22 cellular contexts compared by ENCODE assay signal in genomic region chr13:97892717-97893116, GRCh38.
DNase-seq lines count a peak whose midpoint lies in the region; ATAC-seq, FAIRE-seq and TF ChIP-seq lines count a peak whose summit lies in the region.
"Had no signal": no experiment of that assay in that cellular context is flagged by ENCODE, and none has a peak within 500 bp of the region (broad histone marks: within the 10 kb centered on the region; RNA-seq: fewer than 3 reads in every experiment).

No MANE protein-coding gene starts in this region.

- H3K4me3 Mint-ChIP-seq in T-helper 17 cell = no peak overlapping the region
- H3K4me3 Mint-ChIP-seq: nephron progenitor cell; stimulated activated memory B cell treated with anti-CD40 and anti-IgM and Interleukin-4, amounts not matched to agents 10 μg/mL and 1 μg/mL and 100 μg/mL, for 72 hours had no signal

- intact Hi-C loops in psoas muscle (cut with DNase I) = no loop called here

- 76 to 79% (median 78%) methylated on average over 3 of the region's 3 CpGs for WGBS in psoas muscle, 3 donors

- TF ChIP-seq CTCF in epithelial cell of esophagus (IDR thresholded peaks at IDR 0.05; ENCODE audit: insufficient read depth, low read depth, low read length, missing control alignments) (no peak), psoas muscle (IDR thresholded peaks at IDR 0.05) (no peak)

- H3K4me1 ChIP-seq in SJSA1 (replicated peaks) (peaks cover 7% of the 10 kb centered on the region), psoas muscle (no peaks in the 10 kb centered on the region)
- no peaks in the 10 kb centered on the region for H3K4me1 ChIP-seq in effector memory CD4-positive, alpha-beta T cell (ENCODE audit: control insufficient read depth, insufficient read depth, low read length, poor library complexity, severe bottlenecking)
- H3K4me1 ChIP-seq: colonic mucosa, tibial nerve had no signal

- H3K27ac Mint-ChIP-seq in T-helper 17 cell = no peak overlapping the region
- H3K27ac Mint-ChIP-seq: nephron progenitor cell; stimulated activated memory B cell treated with anti-CD40 and anti-IgM and Interleukin-4, amounts not matched to agents 10 μg/mL and 1 μg/mL and 100 μg/mL, for 72 hours had no signal

- H3K27ac ChIP-seq in SJSA1 (peak overlapping the region; percentile 56; the same call in 1 of the 2 replicates), psoas muscle (no peak overlapping the region)
- H3K27ac ChIP-seq in effector memory CD4-positive, alpha-beta T cell (ENCODE audit: insufficient read depth, low read length, poor library complexity, severe bottlenecking) = no peak overlapping the region
- H3K27ac ChIP-seq: colonic mucosa, epithelial cell of prostate, heart right ventricle, tibial nerve had no signal

- H3K36me3 Mint-ChIP-seq in T-helper 17 cell (ENCODE audit: low read depth) = no peaks in the 10 kb centered on the region
- H3K36me3 Mint-ChIP-seq: stimulated activated memory B cell treated with anti-CD40 and anti-IgM and Interleukin-4, amounts not matched to agents 10 μg/mL and 1 μg/mL and 100 μg/mL, for 72 hours had no signal

- H3K27me3 ChIP-seq in SJSA1 (replicated peaks) = no peaks in the 10 kb centered on the region
- H3K27me3 ChIP-seq in psoas muscle (ENCODE audit: insufficient read depth in 3 of 3, low read length in 2 of 3) = no peaks in the 10 kb centered on the region
- H3K27me3 ChIP-seq in effector memory CD4-positive, alpha-beta T cell (replicated peaks; ENCODE audit: control insufficient read depth, insufficient read depth, low read length, poor library complexity, severe bottlenecking) = no peaks in the 10 kb centered on the region
- H3K27me3 ChIP-seq: colonic mucosa, heart right ventricle, tibial nerve had no signal

- no peak for TF ChIP-seq POLR2A in H54 (IDR thresholded peaks at IDR 0.05; ENCODE audit: low read depth, low read length)

- FAIRE-seq in H54 (lab: Jason Lieb, UNC) = peak; percentile 95
- FAIRE-seq: keratinocyte had no signal

- peaks cover 17% of the 10 kb centered on the region for H3K27me3 Mint-ChIP-seq in T-helper 17 cell

- no peaks in the 10 kb centered on the region for H3K36me3 ChIP-seq in SJSA1
- H3K36me3 ChIP-seq in psoas muscle (ENCODE audit: insufficient read depth in 1 of 2, low read depth in 1 of 2) = no peaks in the 10 kb centered on the region
- no peaks in the 10 kb centered on the region for H3K36me3 ChIP-seq in effector memory CD4-positive, alpha-beta T cell (ENCODE audit: control insufficient read depth, insufficient read depth, low read length)
- H3K36me3 ChIP-seq: colonic mucosa, heart right ventricle, tibial nerve had no signal

- no peaks in the 10 kb centered on the region for H3K4me1 Mint-ChIP-seq in T-helper 17 cell
- H3K4me1 Mint-ChIP-seq: stimulated activated memory B cell treated with anti-CD40 and anti-IgM and Interleukin-4, amounts not matched to agents 10 μg/mL and 1 μg/mL and 100 μg/mL, for 72 hours had no signal

- H3K4me3 ChIP-seq in SJSA1 (no peak overlapping the region), epithelial cell of esophagus (ENCODE audit: low read length) (no peak overlapping the region), psoas muscle (no peak overlapping the region)
- H3K4me3 ChIP-seq in effector memory CD4-positive, alpha-beta T cell (ENCODE audit: insufficient read depth, low read depth, low read length, poor library complexity, severe bottlenecking) = no peak overlapping the region
- H3K4me3 ChIP-seq: colonic mucosa, heart right ventricle, tibial nerve had no signal

- H3K9me3 ChIP-seq in SJSA1 (replicated peaks) = no peaks in the 10 kb centered on the region
- H3K9me3 ChIP-seq in psoas muscle = no peaks in the 10 kb centered on the region
- no peaks in the 10 kb centered on the region for H3K9me3 ChIP-seq in T-helper 17 cell (ENCODE audit: control insufficient read depth, low read length, poor library complexity, severe bottlenecking)
- H3K9me3 ChIP-seq in effector memory CD4-positive, alpha-beta T cell (ENCODE audit: control insufficient read depth, low read length) = no peaks in the 10 kb centered on the region
- H3K9me3 ChIP-seq: colonic mucosa had no signal

- ATAC-seq in psoas muscle (peak in 3 of 4 donors; percentile 70 to 89 (median 71)), T-helper 17 cell (no peak)
- ATAC-seq: heart right ventricle; stimulated activated memory B cell treated with anti-CD40 and anti-IgM and Interleukin-4, amounts not matched to agents 10 μg/mL and 1 μg/mL and 100 μg/mL, for 72 hours had no signal

- DNase-seq in H54 (ENCODE audit: insufficient read length, low spot score) (peak; percentile 51), SJSA1 (ENCODE audit: low read depth in 1 of 2, low spot score in 2 of 2) (peak in 1 of 2 experiments; percentile 33), epithelial cell of esophagus (ENCODE audit: low read depth) (peak; percentile 61), psoas muscle (no peak), DMS 273 treated with DMSO at 0.1 percent for 48 hours (lab: John Stamatoyannopoulos, UW) (no peak), T-helper 17 cell (no peak)
- DNase-seq in effector memory CD4-positive, alpha-beta T cell = no peak
- no peak for DNase-seq in stimulated activated CD4-positive, alpha-beta T cell treated with anti-CD3 and anti-CD28 coated beads, Interleukin-4, amount 100 ng/mL, for 24 hours
- DNase-seq: activated CD4-positive, alpha-beta T cell treated with anti-CD3 and anti-CD28 coated beads for 48 hours; activated CD8-positive, alpha-beta memory T cell treated with anti-CD3 and anti-CD28 coated beads, Interleukin-2, amount 50 U/mL, for 48 hours; activated gamma-delta T cell treated with Interleukin-2 at 50 U/mL for 16 hours; anterior cingulate cortex; C1 segment of cervical spinal cord; colonic mucosa; heart right ventricle; NCI-H1930; NCI-H446 treated with DMSO at 0.1 percent for 48 hours; nephron progenitor cell had no signal

Comparison
In these comparisons a context has a peak if more than half of its experiments do, and no peak if none do; other contexts are left out.
1. DNase-seq: peak in H54 (single experiment) and epithelial cell of esophagus (single experiment); none in psoas muscle (0 of 2), DMS 273 treated with DMSO at 0.1 percent for 48 hours (single experiment), T-helper 17 cell (0 of 3), effector memory CD4-positive, alpha-beta T cell (0 of 3) and stimulated activated CD4-positive, alpha-beta T cell treated with anti-CD3 and anti-CD28 coated beads, Interleukin-4, amount 100 ng/mL, for 24 hours (single experiment).